Comparison of ENCODE assay signal across 1 cellular context in the genomic region with DNA sequence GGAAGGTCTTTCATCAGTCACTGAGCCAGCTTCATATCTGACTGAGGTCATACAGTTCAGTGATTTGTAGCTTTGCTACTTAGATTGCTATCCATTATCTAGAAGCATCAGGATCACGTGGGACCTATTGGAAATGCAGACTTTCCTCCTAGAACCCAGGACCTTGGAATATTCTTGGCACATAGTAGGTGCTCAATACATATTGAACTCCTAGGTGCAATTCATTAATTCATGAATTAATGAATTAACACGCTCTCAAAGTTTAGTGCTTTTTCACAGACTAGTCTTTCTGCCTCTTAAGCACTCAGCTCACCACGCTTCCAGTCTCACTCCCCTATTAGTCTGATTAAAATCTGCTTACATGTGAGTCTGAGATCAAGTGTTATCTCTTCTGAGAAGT.
TF ChIP-seq lines count a peak whose summit lies in the region.

No MANE protein-coding gene starts in this region.

TF ChIP-seq in GM12878, 131 proteins besides CTCF, POLR2A, EP300 and RAD21:
- TF ChIP-seq, protein P1, sequence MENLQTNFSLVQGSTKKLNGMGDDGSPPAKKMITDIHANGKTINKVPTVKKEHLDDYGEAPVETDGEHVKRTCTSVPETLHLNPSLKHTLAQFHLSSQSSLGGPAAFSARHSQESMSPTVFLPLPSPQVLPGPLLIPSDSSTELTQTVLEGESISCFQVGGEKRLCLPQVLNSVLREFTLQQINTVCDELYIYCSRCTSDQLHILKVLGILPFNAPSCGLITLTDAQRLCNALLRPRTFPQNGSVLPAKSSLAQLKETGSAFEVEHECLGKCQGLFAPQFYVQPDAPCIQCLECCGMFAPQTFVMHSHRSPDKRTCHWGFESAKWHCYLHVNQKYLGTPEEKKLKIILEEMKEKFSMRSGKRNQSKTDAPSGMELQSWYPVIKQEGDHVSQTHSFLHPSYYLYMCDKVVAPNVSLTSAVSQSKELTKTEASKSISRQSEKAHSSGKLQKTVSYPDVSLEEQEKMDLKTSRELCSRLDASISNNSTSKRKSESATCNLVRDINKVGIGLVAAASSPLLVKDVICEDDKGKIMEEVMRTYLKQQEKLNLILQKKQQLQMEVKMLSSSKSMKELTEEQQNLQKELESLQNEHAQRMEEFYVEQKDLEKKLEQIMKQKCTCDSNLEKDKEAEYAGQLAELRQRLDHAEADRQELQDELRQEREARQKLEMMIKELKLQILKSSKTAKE (IDR thresholded peaks at IDR 0.05; ENCODE audit: low read depth, poor library complexity, severe bottlenecking): no peak
- TF ChIP-seq ZNF24 (IDR thresholded peaks at IDR 0.05): 0 out of 2 replicates have a peak, but pooled peaks have one; percentile 16
